In the genomic region with DNA sequence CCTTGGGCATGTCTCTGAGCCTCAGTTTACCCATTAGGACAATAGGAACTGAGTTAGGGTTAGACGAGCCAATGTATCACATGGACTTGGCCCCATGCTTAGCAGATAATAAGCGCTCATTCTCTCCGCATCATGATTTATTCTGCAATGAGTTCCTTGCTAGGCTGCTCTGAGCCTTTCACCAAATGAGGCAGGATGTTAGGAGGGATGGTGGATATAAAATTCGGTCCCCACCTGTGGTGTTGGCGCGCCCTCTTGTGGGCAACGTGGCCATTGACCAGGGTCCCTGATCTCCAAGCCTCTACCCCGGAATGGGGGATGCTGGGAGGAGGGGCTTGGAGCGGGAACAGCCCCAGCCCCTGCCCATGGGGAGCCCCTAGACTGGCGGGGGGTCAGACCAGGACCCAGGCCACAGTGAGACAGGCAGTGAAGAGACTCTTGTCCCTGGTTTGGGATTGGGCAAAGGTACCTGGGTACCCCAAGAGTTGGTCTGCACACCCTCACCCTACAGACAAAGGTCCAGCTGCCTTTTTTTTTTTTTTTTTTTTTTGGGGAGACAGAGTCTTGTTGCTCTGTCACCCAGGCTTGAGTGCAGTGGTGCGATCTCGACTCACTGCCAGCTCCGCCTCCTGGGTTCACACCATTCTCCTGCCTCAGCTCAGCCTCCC, we compare ENCODE assay signal across 8 cellular contexts. TPM values are rescaled to one million over a fixed set of nuclear protein-coding genes. Genes with fewer than 3 reads are reported as not detected.
DNase-seq lines count a peak whose midpoint lies in the region; ATAC-seq and TF ChIP-seq lines count a peak whose summit lies in the region.

No MANE protein-coding gene starts in this region.

- DNase-seq in GM10266 (ENCODE audit: extremely low spot score) (peak; percentile 84), NCI-H1048 (lab: John Stamatoyannopoulos, UW) (peak; percentile 35), T follicular helper cell (ENCODE audit: low read depth) (peak; percentile 74), Right ventricle myocardium superior (peak; percentile 91), progenitor cell of endocrine pancreas (ENCODE audit: low spot score, unreplicated experiment) (peak; percentile 90), vagina (ENCODE audit: extremely low spot score in 2 of 2) (no peak)
- DNase-seq in activated naive CD8-positive, alpha-beta T cell treated with anti-CD3 and anti-CD28 coated beads for 36 hours = peak; percentile 77

- H3K27ac ChIP-seq in vagina = no peak overlapping the region

- no peak overlapping the region for H3K4me3 ChIP-seq in vagina

- no peaks in the 10 kb centered on the region for H3K27me3 ChIP-seq in vagina

- H3K9me3 ChIP-seq in vagina = no peaks in the 10 kb centered on the region

- H3K27ac Mint-ChIP-seq in activated naive CD8-positive, alpha-beta T cell treated with anti-CD3 and anti-CD28 coated beads for 36 hours = no peak overlapping the region
- H3K27ac Mint-ChIP-seq in progenitor cell of endocrine pancreas = no peak overlapping the region

- no peaks in the 10 kb centered on the region for H3K4me1 Mint-ChIP-seq in activated naive CD8-positive, alpha-beta T cell treated with anti-CD3 and anti-CD28 coated beads for 36 hours
- H3K4me1 Mint-ChIP-seq in progenitor cell of endocrine pancreas (ENCODE audit: low read depth) = no peaks in the 10 kb centered on the region

- H3K27me3 Mint-ChIP-seq in activated naive CD8-positive, alpha-beta T cell treated with anti-CD3 and anti-CD28 coated beads for 36 hours = no peaks in the 10 kb centered on the region
- no peaks in the 10 kb centered on the region for H3K27me3 Mint-ChIP-seq in progenitor cell of endocrine pancreas

- no peaks in the 10 kb centered on the region for H3K9me3 Mint-ChIP-seq in activated naive CD8-positive, alpha-beta T cell treated with anti-CD3 and anti-CD28 coated beads for 36 hours
- peaks cover 8% of the 10 kb centered on the region for H3K9me3 Mint-ChIP-seq in progenitor cell of endocrine pancreas (ENCODE audit: low read depth)

- H3K36me3 ChIP-seq in vagina = peaks cover 0 to 27% of the 10 kb centered on the region in 2 donors

- ATAC-seq in Right ventricle myocardium superior (ENCODE audit: poor library complexity) (peak; percentile 67), HG03442 (IDR thresholded peaks at IDR 0.05; ENCODE audit: unreplicated experiment) (no peak)

- TF ChIP-seq CTCF in GM10266 (IDR thresholded peaks at IDR 0.05; ENCODE audit: control insufficient read depth, insufficient read depth, low read depth, missing control alignments) = peak; percentile 94
- TF ChIP-seq CTCF in progenitor cell of endocrine pancreas (IDR thresholded peaks at IDR 0.05; ENCODE audit: unreplicated experiment) = peak; percentile 96
- peak; percentile 89 to 98 (median 94) for TF ChIP-seq CTCF in vagina (IDR thresholded peaks at IDR 0.05)

- H3K4me3 Mint-ChIP-seq in activated naive CD8-positive, alpha-beta T cell treated with anti-CD3 and anti-CD28 coated beads for 36 hours = no peak overlapping the region
- no peak overlapping the region for H3K4me3 Mint-ChIP-seq in progenitor cell of endocrine pancreas (ENCODE audit: low read depth)

- H3K4me1 ChIP-seq in vagina = peaks cover 14% of the 10 kb centered on the region

- intact Hi-C loops in Right ventricle myocardium superior (cut with DNase I) = loop anchor here (2.0 to 5.0 kb wide), 3 partner anchors 46 to 311 kb away; partner anchors contain the start of genes CERS4 and TIMM44
- intact Hi-C loops in vagina (cut with DNase I) = loop anchor here (5.0 to 10.0 kb wide), 2 partner anchors 96 to 308 kb away; partner anchors contain the start of gene TIMM44

- TF ChIP-seq POLR2A in vagina (IDR thresholded peaks at IDR 0.05) = no peak

- peaks cover 8% of the 10 kb centered on the region for H3K36me3 Mint-ChIP-seq in activated naive CD8-positive, alpha-beta T cell treated with anti-CD3 and anti-CD28 coated beads for 36 hours
- H3K36me3 Mint-ChIP-seq in progenitor cell of endocrine pancreas (ENCODE audit: insufficient read depth) = peaks cover 20% of the 10 kb centered on the region

RNA-seq across cellular contexts. Expression of gene CERS4, which starts 43.9 kb away (rescaled TPM):
- 10 to 100 TPM; 12.8 to 13.2 TPM for total RNA-seq in activated naive CD8-positive, alpha-beta T cell treated with anti-CD3 and anti-CD28 coated beads for 36 hours
- total RNA-seq in Right ventricle myocardium superior (19.1 TPM), progenitor cell of endocrine pancreas (67.5 and 78.4 TPM in 2 replicates), vagina (81.5 TPM)

RNA-seq across cellular contexts. Expression of gene CD320, which starts 55.1 kb away (rescaled TPM):
- 10 to 100 TPM; 71.5 to 77.7 TPM for total RNA-seq in activated naive CD8-positive, alpha-beta T cell treated with anti-CD3 and anti-CD28 coated beads for 36 hours
- total RNA-seq in Right ventricle myocardium superior (34.5 TPM), progenitor cell of endocrine pancreas (59.7 and 63.1 TPM in 2 replicates), vagina (27.3 TPM)

Comparison
In these comparisons a context has a peak if more than half of its experiments do, and no peak if none do; other contexts are left out.
1. DNase-seq: peak in GM10266 (single experiment), NCI-H1048 (single experiment), T follicular helper cell (single experiment), activated naive CD8-positive, alpha-beta T cell treated with anti-CD3 and anti-CD28 coated beads for 36 hours (single experiment), Right ventricle myocardium superior (single experiment) and progenitor cell of endocrine pancreas (single experiment); none in vagina (0 of 2).
2. Peak in every context shown above with its lines, with median percentiles within 50 percentile points of each other: CTCF ChIP-seq.